11 cellular contexts compared by ENCODE assay signal in the genomic region with DNA sequence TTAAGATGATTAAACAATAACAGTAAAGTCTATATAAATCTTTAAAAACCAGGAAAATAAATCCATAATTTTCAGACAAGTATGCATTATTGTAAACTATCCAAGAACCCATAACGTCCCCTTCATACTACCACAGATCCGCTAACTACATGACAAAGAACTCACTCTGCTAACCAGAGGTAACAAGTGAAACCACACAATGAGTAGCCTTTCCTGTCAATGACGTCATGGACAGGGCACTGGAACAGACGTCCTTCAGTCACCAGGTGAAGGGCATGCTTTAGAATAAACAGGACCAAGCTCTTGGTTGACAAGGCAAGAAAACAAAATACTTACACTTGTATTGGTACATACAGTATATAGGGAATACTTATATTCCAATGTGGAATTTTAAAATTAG. TPM values are rescaled to one million over a fixed set of nuclear protein-coding genes. Genes with fewer than 3 reads are reported as not detected.
A peak's percentile ranks its signal among the peaks of the same experiment; 100 is the strongest.
DNase-seq lines count a peak whose midpoint lies in the region; ATAC-seq and TF ChIP-seq lines count a peak whose summit lies in the region.
"Had no signal": no experiment of that assay in that cellular context is flagged by ENCODE, and none has a peak within 500 bp of the region (broad histone marks: within the 10 kb centered on the region; RNA-seq: fewer than 3 reads in every experiment).

No MANE protein-coding gene starts in this region.

- H3K4me3 Mint-ChIP-seq in brain: no peak overlapping the region

- peaks cover 95% of the 10 kb centered on the region for H3K36me3 Mint-ChIP-seq in brain

- H3K36me3 ChIP-seq in kidney epithelial cell (ENCODE audit: control insufficient read depth, insufficient read depth, low read length) (no peaks in the 10 kb centered on the region), suprapubic skin (no peaks in the 10 kb centered on the region)

- H3K27ac ChIP-seq in suprapubic skin: peak overlapping the region; percentile 0

- peak; percentile 39 for DNase-seq in NK-92 treated with Interleukin-12 subunit alpha and Interleukin-12 subunit beta, amount 100 ng/mL, for 24 hours (lab: John Stamatoyannopoulos, UW)
- no peak for DNase-seq in NK-92 (lab: John Stamatoyannopoulos, UW; ENCODE audit: unreplicated experiment)
- DNase-seq in kidney epithelial cell (ENCODE audit: low read depth): peak; percentile 43
- no peak for DNase-seq in suprapubic skin (ENCODE audit: low spot score in 2 of 2)
- no peak for DNase-seq in LoVo (ENCODE audit: low spot score)
- DNase-seq: amniotic stem cell, left cardiac atrium, NCI-H1105 had no signal

- no peaks in the 10 kb centered on the region for H3K4me1 ChIP-seq in suprapubic skin

- H3K27me3 ChIP-seq in kidney epithelial cell (ENCODE audit: control insufficient read depth, insufficient read depth, low read length): no peaks in the 10 kb centered on the region
- no peaks in the 10 kb centered on the region for H3K27me3 ChIP-seq in suprapubic skin

- ATAC-seq in GM18870 (IDR thresholded peaks at IDR 0.05; ENCODE audit: unreplicated experiment) (no peak), HG02642 (IDR thresholded peaks at IDR 0.05; ENCODE audit: poor library complexity, unreplicated experiment) (no peak)

- peak overlapping the region in 4 of 5 experiments; percentile 37 to 78 (median 48) for H3K27ac Mint-ChIP-seq in brain

- TF ChIP-seq CTCF in brain (conservative IDR thresholded peaks at IDR 0.05) (no peak), kidney epithelial cell (IDR thresholded peaks at IDR 0.05; ENCODE audit: insufficient read depth, low read length, poor library complexity, severe bottlenecking) (no peak), suprapubic skin (IDR thresholded peaks at IDR 0.05) (no peak)

- H3K9me3 ChIP-seq in suprapubic skin: no peaks in the 10 kb centered on the region

- peaks cover 8 to 43% (median 34%) of the 10 kb centered on the region in 5 experiments for H3K9me3 Mint-ChIP-seq in brain

- H3K4me3 ChIP-seq in kidney epithelial cell (ENCODE audit: low read depth, low read length): no peak overlapping the region
- H3K4me3 ChIP-seq in suprapubic skin: no peak overlapping the region

- WGBS in suprapubic skin: 48% methylated on average over 4 of the region's 4 CpGs

- no peak for TF ChIP-seq POLR2A in suprapubic skin (IDR thresholded peaks at IDR 0.05)

- TF ChIP-seq EP300 in suprapubic skin (IDR thresholded peaks at IDR 0.05): no peak

- H3K4me1 Mint-ChIP-seq in brain: peaks cover 47% of the 10 kb centered on the region

- no peaks in the 10 kb centered on the region for H3K27me3 Mint-ChIP-seq in brain

RNA-seq across cellular contexts. Expression of a gene that starts 45.2 kb away (rescaled TPM):
- 96.7 TPM for polyA plus RNA-seq in brain (ENCODE audit: insufficient read depth, low read depth, low replicate concordance)
- total RNA-seq in kidney epithelial cell: 42.0 and 48.1 TPM in 2 replicates
- 10 to 100 TPM; 24.8 to 37.2 (median 29.8) TPM for total RNA-seq in suprapubic skin

Comparison
In these comparisons a context has a peak if more than half of its experiments do, and no peak if none do; other contexts are left out.
1. DNase-seq: peak in NK-92 treated with Interleukin-12 subunit alpha and Interleukin-12 subunit beta, amount 100 ng/mL, for 24 hours (single experiment) and kidney epithelial cell (single experiment); none in NK-92 (single experiment), suprapubic skin (0 of 2) and LoVo (single experiment).